ENCODE assay signal across 17 cellular contexts in genomic region chr2:68734176-68734575, GRCh38. TPM values are rescaled to one million over a fixed set of nuclear protein-coding genes. Genes with fewer than 3 reads are reported as not detected.
DNase-seq lines count a peak whose midpoint lies in the region; ATAC-seq and TF ChIP-seq lines count a peak whose summit lies in the region.
"Had no signal": no experiment of that assay in that cellular context is flagged by ENCODE, and none has a peak within 500 bp of the region (broad histone marks: within the 10 kb centered on the region; RNA-seq: fewer than 3 reads in every experiment).

No MANE protein-coding gene starts in this region.

- H3K4me1 Mint-ChIP-seq in activated CD8-positive, alpha-beta memory T cell treated with anti-CD3 and anti-CD28 coated beads, Interleukin-2, amount 10 ng/mL, durations not matched to agents 7 days and 5 days = peaks cover 29% of the 10 kb centered on the region

- H3K27ac Mint-ChIP-seq in activated CD8-positive, alpha-beta memory T cell treated with anti-CD3 and anti-CD28 coated beads, Interleukin-2, amount 10 ng/mL, durations not matched to agents 7 days and 5 days = no peak overlapping the region
- H3K27ac Mint-ChIP-seq: activated T-helper 1 cell treated with anti-CD3 and anti-CD28 coated beads, Interleukin-12 subunit alpha, Interleukin-12 subunit beta, Interleukin-2, Interleukin-4 antibody, amounts not matched to agents 30 ng/mL and 10 ng/mL and 1 ng/mL, durations not matched to agents 14 hours and 24 hours and 36 hours had no signal

- H3K4me1 ChIP-seq in OCI-LY3 (ENCODE audit: low read length) (peaks cover 49% of the 10 kb centered on the region), thymus (ENCODE audit: control insufficient read depth, insufficient read depth, low read length) (peaks cover 37% of the 10 kb centered on the region), HAP-1 (no peaks in the 10 kb centered on the region)

- H3K27ac ChIP-seq in OCI-LY3 (ENCODE audit: low read length) = peak overlapping the region; percentile 98
- peak overlapping the region; percentile 16 for H3K27ac ChIP-seq in layer of hippocampus (ENCODE audit: low read depth, low read length)
- H3K27ac ChIP-seq in thymus (ENCODE audit: low read depth) = peak overlapping the region; percentile 99
- H3K27ac ChIP-seq: epithelial cell of prostate had no signal

- H3K4me3 ChIP-seq in OCI-LY3 (ENCODE audit: low read length) (peak overlapping the region; percentile 88), thymus (ENCODE audit: low read length) (peak overlapping the region; percentile 66), HAP-1 (no peak overlapping the region)
- H3K4me3 ChIP-seq: lung had no signal

- H3K9ac ChIP-seq in OCI-LY3 (ENCODE audit: low read length) = peak overlapping the region; percentile 96

- CTCF ChIA-PET in activated CD8-positive, alpha-beta memory T cell treated with anti-CD3 and anti-CD28 coated beads, Interleukin-2, amount 10 ng/mL, durations not matched to agents 7 days and 5 days (lab: Charles Lee) = interaction anchor here (1.0 to 4.7 kb wide), 12 partner anchors 11 to 246 kb away, joined by 3 to 34 read pairs (median 6); no protein-coding TSS in a partner anchor

- ATAC-seq in activated CD8-positive, alpha-beta memory T cell treated with anti-CD3 and anti-CD28 coated beads, Interleukin-2, amount 10 ng/mL, durations not matched to agents 7 days and 5 days = peak; percentile 24
- ATAC-seq in HG02678 (IDR thresholded peaks at IDR 0.05; ENCODE audit: unreplicated experiment) = no peak
- no peak for ATAC-seq in GM21526 (IDR thresholded peaks at IDR 0.05; ENCODE audit: low FRiP score, unreplicated experiment)

- no peaks in the 10 kb centered on the region for H3K9me3 Mint-ChIP-seq in activated CD8-positive, alpha-beta memory T cell treated with anti-CD3 and anti-CD28 coated beads, Interleukin-2, amount 10 ng/mL, durations not matched to agents 7 days and 5 days (ENCODE audit: low read depth)
- H3K9me3 Mint-ChIP-seq: activated T-helper 1 cell treated with anti-CD3 and anti-CD28 coated beads, Interleukin-12 subunit alpha, Interleukin-12 subunit beta, Interleukin-2, Interleukin-4 antibody, amounts not matched to agents 30 ng/mL and 10 ng/mL and 1 ng/mL, durations not matched to agents 14 hours and 24 hours and 36 hours had no signal

- H3K36me3 Mint-ChIP-seq in activated CD8-positive, alpha-beta memory T cell treated with anti-CD3 and anti-CD28 coated beads, Interleukin-2, amount 10 ng/mL, durations not matched to agents 7 days and 5 days = peaks cover 33% of the 10 kb centered on the region

- H3K27me3 Mint-ChIP-seq in activated CD8-positive, alpha-beta memory T cell treated with anti-CD3 and anti-CD28 coated beads, Interleukin-2, amount 10 ng/mL, durations not matched to agents 7 days and 5 days = no peaks in the 10 kb centered on the region

- H2AFZ ChIP-seq in OCI-LY3 (ENCODE audit: low read depth, low read length) = no peak overlapping the region

- H3K4me3 Mint-ChIP-seq in activated CD8-positive, alpha-beta memory T cell treated with anti-CD3 and anti-CD28 coated beads, Interleukin-2, amount 10 ng/mL, durations not matched to agents 7 days and 5 days = no peak overlapping the region
- H3K4me3 Mint-ChIP-seq: activated T-helper 1 cell treated with anti-CD3 and anti-CD28 coated beads, Interleukin-12 subunit alpha, Interleukin-12 subunit beta, Interleukin-2, Interleukin-4 antibody, amounts not matched to agents 30 ng/mL and 10 ng/mL and 1 ng/mL, durations not matched to agents 14 hours and 24 hours and 36 hours had no signal

- peaks cover 62% of the 10 kb centered on the region for H3K79me2 ChIP-seq in OCI-LY3 (ENCODE audit: low read length)

- 13% methylated on average over 3 of the region's 3 CpGs for WGBS in thymus

- peak overlapping the region; percentile 94 for H3K4me2 ChIP-seq in OCI-LY3 (ENCODE audit: low read length)

- peak; percentile 39 for DNase-seq in activated CD8-positive, alpha-beta memory T cell treated with anti-CD3 and anti-CD28 coated beads, Interleukin-2, amount 10 ng/mL, durations not matched to agents 7 days and 5 days
- no peak for DNase-seq in activated CD8-positive, alpha-beta memory T cell treated with anti-CD3 and anti-CD28 coated beads, Interleukin-2, amount 50 U/mL, for 4 hours
- DNase-seq in HAP-1 (ENCODE audit: low spot score in 2 of 2) = no peak
- DNase-seq: aorta, COR-L47, NCI-H1436 treated with DMSO at 0.1 percent for 48 hours, NCI-H2227 treated with DMSO at 0.1 percent for 48 hours had no signal

- H3K27me3 ChIP-seq in OCI-LY3 (ENCODE audit: low read depth, low read length) = no peaks in the 10 kb centered on the region
- no peaks in the 10 kb centered on the region for H3K27me3 ChIP-seq in layer of hippocampus (ENCODE audit: control insufficient read depth, insufficient read depth, low read length)
- no peaks in the 10 kb centered on the region for H3K27me3 ChIP-seq in thymus (ENCODE audit: control insufficient read depth, insufficient read depth)
- no peaks in the 10 kb centered on the region for H3K27me3 ChIP-seq in HAP-1 (ENCODE audit: low read depth)

- in situ Hi-C loops in HAP-1 (cut with MboI; ENCODE audit: low sequenced_read_pairs) = loop anchor here (25.0 kb wide), 2 partner anchors 178 to 272 kb away; partner anchors contain the start of genes APLF and FBXO48

- H4K20me1 ChIP-seq in OCI-LY3 (ENCODE audit: insufficient read depth, low read length) = no peaks in the 10 kb centered on the region

- peaks cover 22% of the 10 kb centered on the region for H3K36me3 ChIP-seq in OCI-LY3 (replicated peaks; ENCODE audit: low read depth, low read length)
- no peaks in the 10 kb centered on the region for H3K36me3 ChIP-seq in thymus (ENCODE audit: control insufficient read depth, insufficient read depth)
- H3K36me3 ChIP-seq in HAP-1 (replicated peaks) = no peaks in the 10 kb centered on the region

- TF ChIP-seq CTCF in OCI-LY3 (IDR thresholded peaks at IDR 0.05; ENCODE audit: low read depth, low read length) = no peak

- H3K9me3 ChIP-seq in OCI-LY3 (ENCODE audit: insufficient read depth, low read length) (no peaks in the 10 kb centered on the region), thymus (ENCODE audit: control insufficient read depth) (no peaks in the 10 kb centered on the region), HAP-1 (no peaks in the 10 kb centered on the region)

RNA-seq across cellular contexts. Expression of gene ARHGAP25, which starts 0.4 kb away (rescaled TPM):
- total RNA-seq in activated CD8-positive, alpha-beta memory T cell treated with anti-CD3 and anti-CD28 coated beads, Interleukin-2, amount 10 ng/mL, durations not matched to agents 7 days and 5 days = 100 to 1,000 TPM in 1 of 2 experiments, 10 to 100 TPM in 1; 90.2 to 126 TPM
- 31.7 TPM for polyA plus RNA-seq in thymus
- total RNA-seq: G401 had no signal
- polyA plus RNA-seq: neural cell had no signal

Comparison
In these comparisons a context has a peak if more than half of its experiments do, and no peak if none do; other contexts are left out.
1. H3K27ac ChIP-seq: peak in every context shown above with its lines; median percentile 99 in thymus; 98 in OCI-LY3; 16 in layer of hippocampus.